ENCODE assay signal across 21 cellular contexts in genomic region chr17:13721705-13722104, GRCh38.
"Had no signal": no experiment of that assay in that cellular context is flagged by ENCODE, and none has a peak within 500 bp of the region (broad histone marks: within the 10 kb centered on the region; RNA-seq: fewer than 3 reads in every experiment).

No MANE protein-coding gene starts in this region.

- H3K27ac ChIP-seq: RWPE1, SJSA1, SK-N-MC had no signal

- H3K4me3 ChIP-seq: SJSA1, SK-N-MC had no signal

- H3K36me3 ChIP-seq: SJSA1 had no signal

- H3K9me3 ChIP-seq: SJSA1 had no signal

- H3K27me3 ChIP-seq: SJSA1 had no signal

- DNase-seq: IMR-90, Karpas-422, KG1, MM.1S, NCI-H1092 treated with DMSO at 0.1 percent for 48 hours, NCI-H1436, NCI-H187, NCI-H2029, NCI-H2081 treated with DMSO at 0.1 percent for 48 hours, NCI-H2171, NCI-H226, NCI-H446, NCI-H510A, NCI-H524 treated with DMSO at 0.1 percent for 48 hours, NCI-H69, NCI-H774, SIG-M5 had no signal

- ATAC-seq: HepG2 had no signal
